Comparison of ENCODE assay signal across 1 cellular context in genomic region chr5:138770977-138771376, GRCh38.
TF ChIP-seq lines count a peak whose summit lies in the region.

No MANE protein-coding gene starts in this region.

TF ChIP-seq in GM23338, 12 proteins besides CTCF, POLR2A, EP300 and RAD21 (continued from another document):
- TF ChIP-seq ZNF462 (CRISPR knock-in tag; IDR thresholded peaks at IDR 0.05), result no peak
- no peak for TF ChIP-seq ZNF114 (CRISPR knock-in tag; IDR thresholded peaks at IDR 0.05)
